In the genomic region with DNA sequence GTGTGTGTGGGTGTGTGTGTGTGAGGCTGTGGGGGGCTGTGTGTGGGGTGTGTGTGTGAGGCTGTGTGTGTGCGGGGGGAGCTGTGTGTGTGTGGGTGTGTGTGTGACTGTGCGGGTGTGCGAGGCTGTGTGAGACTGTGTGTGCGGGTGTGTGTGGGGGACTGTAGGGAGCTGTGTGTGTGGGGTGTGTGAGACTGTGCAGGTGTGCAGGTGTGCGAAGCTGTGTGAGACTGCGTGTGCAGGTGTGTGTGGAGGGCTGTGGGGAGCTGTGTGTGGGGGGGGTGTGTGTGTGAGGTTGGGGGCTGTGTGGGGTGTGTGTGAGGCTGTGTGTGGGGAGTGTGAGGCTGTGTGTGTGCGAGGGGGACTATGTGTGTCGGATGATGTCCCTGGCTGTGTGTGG, we compare ENCODE assay signal across 1 cellular context.
TF ChIP-seq lines count a peak whose summit lies in the region.

No MANE protein-coding gene starts in this region.

TF ChIP-seq in IMR-90, 13 proteins besides CTCF, POLR2A, EP300 and RAD21:
- TF ChIP-seq CEBPB (IDR thresholded peaks at IDR 0.05; ENCODE audit: low read depth, low read length) (no peak), RCOR1 (IDR thresholded peaks at IDR 0.05; ENCODE audit: insufficient replicate concordance, low read length) (no peak), BHLHE40 (IDR thresholded peaks at IDR 0.05; ENCODE audit: low read depth, low read length) (no peak), CHD1 (IDR thresholded peaks at IDR 0.05; ENCODE audit: low read depth, low read length) (no peak), RFX5 (IDR thresholded peaks at IDR 0.05; ENCODE audit: low read depth, low read length) (no peak), FOS (IDR thresholded peaks at IDR 0.05; ENCODE audit: low read depth, low read length) (no peak), MAZ (IDR thresholded peaks at IDR 0.05; ENCODE audit: borderline replicate concordance, low read depth, low read length) (no peak), SMC3 (IDR thresholded peaks at IDR 0.05; ENCODE audit: low read depth, low read length) (no peak), MAFK (IDR thresholded peaks at IDR 0.05; ENCODE audit: low read depth, low read length) (no peak), NFE2L2 (IDR thresholded peaks at IDR 0.05; ENCODE audit: low read depth, low read length) (no peak), MXI1 (IDR thresholded peaks at IDR 0.05; ENCODE audit: borderline replicate concordance, low read depth, low read length) (no peak)
- TF ChIP-seq, protein P1, sequence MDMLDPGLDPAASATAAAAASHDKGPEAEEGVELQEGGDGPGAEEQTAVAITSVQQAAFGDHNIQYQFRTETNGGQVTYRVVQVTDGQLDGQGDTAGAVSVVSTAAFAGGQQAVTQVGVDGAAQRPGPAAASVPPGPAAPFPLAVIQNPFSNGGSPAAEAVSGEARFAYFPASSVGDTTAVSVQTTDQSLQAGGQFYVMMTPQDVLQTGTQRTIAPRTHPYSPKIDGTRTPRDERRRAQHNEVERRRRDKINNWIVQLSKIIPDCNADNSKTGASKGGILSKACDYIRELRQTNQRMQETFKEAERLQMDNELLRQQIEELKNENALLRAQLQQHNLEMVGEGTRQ (IDR thresholded peaks at IDR 0.05; ENCODE audit: low read depth, low read length) = no peak
- TF ChIP-seq, protein P2, sequence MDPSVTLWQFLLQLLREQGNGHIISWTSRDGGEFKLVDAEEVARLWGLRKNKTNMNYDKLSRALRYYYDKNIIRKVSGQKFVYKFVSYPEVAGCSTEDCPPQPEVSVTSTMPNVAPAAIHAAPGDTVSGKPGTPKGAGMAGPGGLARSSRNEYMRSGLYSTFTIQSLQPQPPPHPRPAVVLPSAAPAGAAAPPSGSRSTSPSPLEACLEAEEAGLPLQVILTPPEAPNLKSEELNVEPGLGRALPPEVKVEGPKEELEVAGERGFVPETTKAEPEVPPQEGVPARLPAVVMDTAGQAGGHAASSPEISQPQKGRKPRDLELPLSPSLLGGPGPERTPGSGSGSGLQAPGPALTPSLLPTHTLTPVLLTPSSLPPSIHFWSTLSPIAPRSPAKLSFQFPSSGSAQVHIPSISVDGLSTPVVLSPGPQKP (IDR thresholded peaks at IDR 0.05; ENCODE audit: borderline replicate concordance, low read depth, low read length) = no peak
TF ChIP-seq in IMR-90: peak in this region for 0.
